In genomic region chr11:9850224-9850895, GRCh38 we compare ENCODE assay signal across 17 cellular contexts.
"Had no signal": no experiment of that assay in that cellular context is flagged by ENCODE, and none has a peak within 500 bp of the region (broad histone marks: within the 10 kb centered on the region; RNA-seq: fewer than 3 reads in every experiment).

No MANE protein-coding gene starts in this region.

- DNase-seq: activated CD4-positive, alpha-beta T cell treated with anti-CD3 and anti-CD28 coated beads for 1 hour; activated CD4-positive, alpha-beta T cell treated with anti-CD3 and anti-CD28 coated beads, Interleukin-2, amount 50 U/mL, for 48 hours; activated gamma-delta T cell treated with Interleukin-2 at 50 U/mL for 16 hours; activated naive CD8-positive, alpha-beta T cell treated with anti-CD3 and anti-CD28 coated beads, Interleukin-2, amount 50 U/mL, for 24 hours; activated T-cell treated with anti-CD3 and anti-CD28 coated beads, Interleukin-2, amount 50 U/mL, for 72 hours; caudate nucleus; cortex of kidney; effector memory CD4-positive, alpha-beta T cell; immature natural killer cell; naive thymus-derived CD4-positive, alpha-beta T cell; right cardiac atrium; spleen; stimulated activated CD4-positive, alpha-beta T cell treated with anti-CD3 and anti-CD28 coated beads, Interleukin-1b, Interleukin-23, amount 100 ng/mL, for 48 hours; SW 1271; transverse colon had no signal

- H3K4me3 ChIP-seq: spleen, transverse colon had no signal

- H3K9me3 Mint-ChIP-seq: activated naive CD8-positive, alpha-beta T cell treated with anti-CD3 and anti-CD28 coated beads, Interleukin-2, amount 50 U/mL, for 24 hours; activated T-cell treated with anti-CD3 and anti-CD28 coated beads, Interleukin-2, amount 50 U/mL, for 72 hours; immature natural killer cell; naive thymus-derived CD4-positive, alpha-beta T cell; stimulated activated memory B cell treated with anti-CD40 and anti-IgM and Interleukin-4, amounts not matched to agents 10 μg/mL and 1 μg/mL and 100 μg/mL, for 72 hours; T-helper 2 cell treated with Interferon-gamma antibody and Interleukin-4, amounts not matched to agents 5 μg/mL and 100 μg/mL, for 36 hours had no signal

- H3K9me3 ChIP-seq: spleen, transverse colon had no signal

- H3K27me3 Mint-ChIP-seq: activated naive CD8-positive, alpha-beta T cell treated with anti-CD3 and anti-CD28 coated beads, Interleukin-2, amount 50 U/mL, for 24 hours; naive thymus-derived CD4-positive, alpha-beta T cell; stimulated activated memory B cell treated with anti-CD40 and anti-IgM and Interleukin-4, amounts not matched to agents 10 μg/mL and 1 μg/mL and 100 μg/mL, for 72 hours had no signal

- H3K27me3 ChIP-seq: spleen, transverse colon had no signal

- H3K4me1 ChIP-seq: transverse colon had no signal

- H3K4me1 Mint-ChIP-seq: activated naive CD8-positive, alpha-beta T cell treated with anti-CD3 and anti-CD28 coated beads, Interleukin-2, amount 50 U/mL, for 24 hours; immature natural killer cell had no signal

- H3K27ac ChIP-seq: spleen, transverse colon had no signal

- H3K4me3 Mint-ChIP-seq: activated naive CD8-positive, alpha-beta T cell treated with anti-CD3 and anti-CD28 coated beads, Interleukin-2, amount 50 U/mL, for 24 hours; activated T-cell treated with anti-CD3 and anti-CD28 coated beads, Interleukin-2, amount 50 U/mL, for 72 hours; immature natural killer cell; naive thymus-derived CD4-positive, alpha-beta T cell; stimulated activated memory B cell treated with anti-CD40 and anti-IgM and Interleukin-4, amounts not matched to agents 10 μg/mL and 1 μg/mL and 100 μg/mL, for 72 hours; T-helper 2 cell treated with Interferon-gamma antibody and Interleukin-4, amounts not matched to agents 5 μg/mL and 100 μg/mL, for 36 hours had no signal

- H3K27ac Mint-ChIP-seq: activated naive CD8-positive, alpha-beta T cell treated with anti-CD3 and anti-CD28 coated beads, Interleukin-2, amount 50 U/mL, for 24 hours; activated T-cell treated with anti-CD3 and anti-CD28 coated beads, Interleukin-2, amount 50 U/mL, for 72 hours; immature natural killer cell; naive thymus-derived CD4-positive, alpha-beta T cell; stimulated activated memory B cell treated with anti-CD40 and anti-IgM and Interleukin-4, amounts not matched to agents 10 μg/mL and 1 μg/mL and 100 μg/mL, for 72 hours; T-helper 2 cell treated with Interferon-gamma antibody and Interleukin-4, amounts not matched to agents 5 μg/mL and 100 μg/mL, for 36 hours had no signal
